In genomic region chr10:69736866-69737641, GRCh38 we compare ENCODE assay signal across 19 cellular contexts.
"Had no signal": no experiment of that assay in that cellular context is flagged by ENCODE, and none has a peak within 500 bp of the region (broad histone marks: within the 10 kb centered on the region; RNA-seq: fewer than 3 reads in every experiment).

No MANE protein-coding gene starts in this region.

- DNase-seq: activated CD4-positive, alpha-beta T cell treated with anti-CD3 and anti-CD28 coated beads, Interleukin-2, amount 10 ng/mL, durations not matched to agents 7 days and 5 days; activated CD4-positive, CD25-positive, alpha-beta regulatory T cell treated with anti-CD3 and anti-CD28 coated beads, Interleukin-2, amount 50 U/mL, for 72 hours; activated CD8-positive, alpha-beta memory T cell treated with anti-CD3 and anti-CD28 coated beads, Interleukin-2, amount 10 ng/mL, durations not matched to agents 7 days and 5 days; activated CD8-positive, alpha-beta T cell treated with anti-CD3 and anti-CD28 coated beads for 36 hours; activated naive CD8-positive, alpha-beta T cell treated with anti-CD3 and anti-CD28 coated beads for 36 hours; cerebellar nuclear complex; hippocampal formation; kidney glomerular epithelial cell; left lung; sigmoid colon; stimulated activated CD4-positive, alpha-beta T cell treated with anti-CD3 and anti-CD28 coated beads, Interleukin-4, amount 100 ng/mL, for 1 hour; stimulated activated naive CD4-positive, alpha-beta T cell had no signal

- H3K4me1 ChIP-seq: breast epithelium had no signal

- ATAC-seq: activated CD8-positive, alpha-beta memory T cell treated with anti-CD3 and anti-CD28 coated beads, Interleukin-2, amount 10 ng/mL, durations not matched to agents 7 days and 5 days; activated CD8-positive, alpha-beta T cell treated with anti-CD3 and anti-CD28 coated beads for 36 hours; natural killer cell treated with Interleukin-12 subunit alpha and Interleukin-12 subunit beta and Interleukin-15 and Interleukin-18, amount 100 ng/mL, for 72 hours had no signal

- H3K27me3 ChIP-seq: breast epithelium, left lung, sigmoid colon, tibial nerve had no signal

- H3K4me3 ChIP-seq: breast epithelium, coronary artery, esophagus muscularis mucosa, left lung, lung, sigmoid colon, tibial nerve had no signal

- H3K27ac ChIP-seq: breast epithelium, esophagus muscularis mucosa, left lung, sigmoid colon, tibial nerve, VCaP had no signal

- H3K36me3 ChIP-seq: breast epithelium, esophagus muscularis mucosa, left lung, sigmoid colon, tibial nerve had no signal

- H3K9me3 ChIP-seq: breast epithelium, esophagus muscularis mucosa, left lung, sigmoid colon, tibial nerve had no signal
